ENCODE assay signal across 12 cellular contexts in the genomic region with DNA sequence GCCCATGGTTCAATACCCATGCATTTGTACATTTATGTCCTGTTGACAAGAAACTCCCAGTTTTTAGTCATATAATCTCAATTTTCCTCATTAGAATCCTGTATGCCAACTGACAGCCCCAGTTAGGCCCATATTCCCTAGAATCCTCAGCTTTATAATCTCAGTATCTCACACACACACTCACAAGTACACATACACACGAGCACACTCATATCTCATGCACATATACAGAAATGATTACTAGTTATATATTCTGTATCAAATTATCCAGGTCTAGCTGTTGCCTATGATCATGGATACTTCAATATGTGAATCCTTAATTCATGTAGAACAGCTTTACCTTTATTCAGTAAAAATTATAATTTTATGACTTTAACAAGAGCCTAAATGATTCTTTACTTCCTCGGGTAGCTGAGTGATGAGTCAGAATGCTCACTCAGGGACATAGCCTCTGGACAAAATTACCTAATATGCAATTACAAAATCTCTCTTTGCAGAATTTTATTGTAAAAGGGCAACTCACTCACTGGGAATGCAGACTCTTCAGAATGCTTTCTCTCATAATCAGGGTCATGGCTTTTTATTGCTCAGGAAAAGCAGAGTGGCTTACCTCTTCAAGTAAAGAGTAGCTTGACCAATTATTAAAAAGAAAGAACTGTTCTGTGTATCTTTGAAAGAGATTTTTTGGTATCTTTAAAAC.
DNase-seq lines count a peak whose midpoint lies in the region; ATAC-seq, FAIRE-seq and TF ChIP-seq lines count a peak whose summit lies in the region.
"Had no signal": no experiment of that assay in that cellular context is flagged by ENCODE, and none has a peak within 500 bp of the region (broad histone marks: within the 10 kb centered on the region; RNA-seq: fewer than 3 reads in every experiment).

No MANE protein-coding gene starts in this region.

- no peaks in the 10 kb centered on the region for H3K4me1 Mint-ChIP-seq in activated CD4-positive, alpha-beta memory T cell treated with anti-CD3 and anti-CD28 coated beads for 36 hours (ENCODE audit: low read depth)

- H3K27me3 Mint-ChIP-seq in activated CD4-positive, alpha-beta memory T cell treated with anti-CD3 and anti-CD28 coated beads for 36 hours: no peaks in the 10 kb centered on the region

- H3K9ac ChIP-seq in adipocyte (ENCODE audit: low read length): peak overlapping the region; percentile 50
- H3K9ac ChIP-seq: BLaER1 had no signal

- 2% methylated on average over 2 of the region's 2 CpGs for WGBS in A549 (ENCODE audit: missing lambda C conversion rate)

- no peak for TF ChIP-seq RAD21 in A549 (conservative IDR thresholded peaks at IDR 0.05 in 1 of 2, IDR thresholded peaks at IDR 0.05 in 1 of 2)

- POLR2A ChIA-PET in A549 (lab: Yijun Ruan, JAX): no interaction called here
- POLR2A ChIA-PET in activated CD4-positive, alpha-beta memory T cell treated with anti-CD3 and anti-CD28 coated beads for 36 hours (lab: Charles Lee): no interaction called here

- no peak overlapping the region for H3K27ac Mint-ChIP-seq in activated CD4-positive, alpha-beta memory T cell treated with anti-CD3 and anti-CD28 coated beads for 36 hours

- no peaks in the 10 kb centered on the region for H3K9me3 Mint-ChIP-seq in activated CD4-positive, alpha-beta memory T cell treated with anti-CD3 and anti-CD28 coated beads for 36 hours

- no peak overlapping the region for H3K4me3 ChIP-seq in A549
- H3K4me3 ChIP-seq in HFF-Myc (replicated peaks; ENCODE audit: low read depth, low read length): no peak overlapping the region
- peak overlapping the region; percentile 46 for H3K4me3 ChIP-seq in adipocyte (ENCODE audit: low read length)
- H3K4me3 ChIP-seq: BLaER1, gastroesophageal sphincter had no signal

- no peaks in the 10 kb centered on the region for H3K9me3 ChIP-seq in A549
- no peaks in the 10 kb centered on the region for H3K9me3 ChIP-seq in adipocyte (ENCODE audit: control insufficient read depth, low read length)
- H3K9me3 ChIP-seq: BLaER1, gastroesophageal sphincter had no signal

- no peak for TF ChIP-seq CTCF in A549 (IDR thresholded peaks at IDR 0.05)
- TF ChIP-seq CTCF in HFF-Myc (IDR thresholded peaks at IDR 0.05; ENCODE audit: low read depth, low read length, missing control alignments): no peak

- H3K4me2 ChIP-seq in A549: peak overlapping the region; percentile 48
- H3K4me2 ChIP-seq: BLaER1 had no signal

- CTCF ChIA-PET in A549 (lab: Yijun Ruan, JAX): no interaction called here
- CTCF ChIA-PET in activated CD4-positive, alpha-beta memory T cell treated with anti-CD3 and anti-CD28 coated beads for 36 hours (lab: Charles Lee): no interaction called here

- H3K27me3 ChIP-seq in adipocyte (replicated peaks; ENCODE audit: control insufficient read depth, insufficient read depth, low read length): peaks cover under 1% of the 10 kb centered on the region
- H3K27me3 ChIP-seq: BLaER1, gastroesophageal sphincter had no signal

- intact Hi-C loops in activated CD4-positive, alpha-beta memory T cell treated with anti-CD3 and anti-CD28 coated beads for 36 hours (cut with micrococcal nuclease): no loop called here

- H3K4me3 Mint-ChIP-seq in activated CD4-positive, alpha-beta memory T cell treated with anti-CD3 and anti-CD28 coated beads for 36 hours: no peak overlapping the region

- H3K4me1 ChIP-seq in A549 (peaks cover 17% of the 10 kb centered on the region; the same call in 2 of the 3 replicates), adipocyte (ENCODE audit: control insufficient read depth, insufficient read depth, low read length) (peaks cover 19% of the 10 kb centered on the region)
- H3K4me1 ChIP-seq: BLaER1, gastroesophageal sphincter had no signal

- FAIRE-seq in A549 (lab: Jason Lieb, UNC): no peak

- H3K36me3 ChIP-seq in adipocyte (ENCODE audit: control insufficient read depth, insufficient read depth, low read length, severe bottlenecking): no peaks in the 10 kb centered on the region
- H3K36me3 ChIP-seq: BLaER1, gastroesophageal sphincter had no signal

- peak in 1 of 2 experiments; percentile 35; a peak in 1 of 5 replicates for TF ChIP-seq EP300 in A549 (IDR thresholded peaks at IDR 0.05)

- H3K27ac ChIP-seq in A549: peak overlapping the region in 1 of 2 experiments; percentile 54; a peak in 3 of 6 replicates
- H3K27ac ChIP-seq: BLaER1, gastroesophageal sphincter had no signal

- DNase-seq in A549 (ENCODE audit: low read depth in 1 of 2, low spot score in 1 of 2) (peak; percentile 8 to 21), HFF-Myc (ENCODE audit: extremely low read depth, low read depth) (peak; percentile 40), adipocyte (ENCODE audit: low read depth) (peak; percentile 95), glomerular visceral epithelial cell (ENCODE audit: extremely low spot score) (peak; percentile 55), OCI-M1 (lab: John Stamatoyannopoulos, UW) (no peak), globus pallidus (ENCODE audit: low spot score) (no peak)
- no peak for DNase-seq in activated CD4-positive, alpha-beta memory T cell treated with anti-CD3 and anti-CD28 coated beads for 36 hours
- DNase-seq: activated T-cell treated with anti-CD3 and anti-CD28 coated beads, Interleukin-2, amount 50 U/mL, for 1 hour; NCI-H2029 treated with DMSO at 0.1 percent for 48 hours had no signal

- no peak for TF ChIP-seq POLR2A in A549 (IDR thresholded peaks at IDR 0.05; ENCODE audit: low read length)

- ATAC-seq in A549: peak; percentile 71 to 92
- no peak for ATAC-seq in GM18867 (IDR thresholded peaks at IDR 0.05; ENCODE audit: unreplicated experiment)
- ATAC-seq: gastroesophageal sphincter had no signal

- H3K36me3 Mint-ChIP-seq in activated CD4-positive, alpha-beta memory T cell treated with anti-CD3 and anti-CD28 coated beads for 36 hours: no peaks in the 10 kb centered on the region

TF ChIP-seq in A549, 52 proteins besides CTCF, POLR2A, EP300 and RAD21:
- TF ChIP-seq HOXB5 (CRISPR knock-in tag; IDR thresholded peaks at IDR 0.05) (no peak), CEBPB (IDR thresholded peaks at IDR 0.05) (peak; percentile 66 to 68), FOSL2 (IDR thresholded peaks at IDR 0.05) (peak; percentile 76), FOSL2 (CRISPR knock-in tag; IDR thresholded peaks at IDR 0.05) (peak; percentile 74), ESRRA (IDR thresholded peaks at IDR 0.05; ENCODE audit: borderline replicate concordance, low read length) (no peak), JUN (IDR thresholded peaks at IDR 0.05) (0 out of 5 replicates have a peak, but pooled peaks of 1 of the 2 experiments have one; percentile 18), JUNB (IDR thresholded peaks at IDR 0.05) (peak; percentile 72)
- TF ChIP-seq, protein P1, sequence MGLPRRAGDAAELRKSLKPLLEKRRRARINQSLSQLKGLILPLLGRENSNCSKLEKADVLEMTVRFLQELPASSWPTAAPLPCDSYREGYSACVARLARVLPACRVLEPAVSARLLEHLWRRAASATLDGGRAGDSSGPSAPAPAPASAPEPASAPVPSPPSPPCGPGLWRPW (IDR thresholded peaks at IDR 0.05): peak; percentile 70; the same call in 1 of the 2 replicates

Comparison
In these comparisons a context has a peak if more than half of its experiments do, and no peak if none do; other contexts are left out.
1. DNase-seq: peak in A549 (2 of 2), HFF-Myc (single experiment), adipocyte (single experiment) and glomerular visceral epithelial cell (single experiment); none in OCI-M1 (single experiment), activated CD4-positive, alpha-beta memory T cell treated with anti-CD3 and anti-CD28 coated beads for 36 hours (single experiment) and globus pallidus (single experiment).